27 cellular contexts compared by ENCODE assay signal in genomic region chr10:112848212-112848611, GRCh38.
"Had no signal": no experiment of that assay in that cellular context is flagged by ENCODE, and none has a peak within 500 bp of the region (broad histone marks: within the 10 kb centered on the region; RNA-seq: fewer than 3 reads in every experiment).

No MANE protein-coding gene starts in this region.

- DNase-seq: naive thymus-derived CD8-positive, alpha-beta T cell; nephron progenitor cell; nucleus accumbens; pancreas; psoas muscle; right cardiac atrium; right lobe of liver; sigmoid colon; small intestine; stimulated activated CD4-positive, alpha-beta T cell treated with anti-CD3 and anti-CD28 coated beads, Interleukin-15, amount 100 ng/mL, for 24 hours; stimulated activated CD4-positive, alpha-beta T cell treated with anti-CD3 and anti-CD28 coated beads, Interleukin-2, amount 100 ng/mL, for 24 hours; stimulated activated CD4-positive, alpha-beta T cell treated with anti-CD3 and anti-CD28 coated beads, Interleukin-2, amount 100 ng/mL, for 48 hours; stimulated activated CD4-positive, alpha-beta T cell treated with anti-CD3 and anti-CD28 coated beads, Interleukin-4, amount 100 ng/mL, for 24 hours; stimulated activated naive B cell treated with anti-CD40 and anti-IgM and Interleukin-4, amounts not matched to agents 10 μg/mL and 1 μg/mL and 100 μg/mL, for 72 hours; stimulated activated naive CD4-positive, alpha-beta T cell treated with Interleukin-2 at 50 U/mL for 16 hours; stomach; thyroid gland; trophoblast cell; upper lobe of left lung had no signal

- H3K9me3 ChIP-seq: neutrophil, pancreas, right lobe of liver, thyroid gland had no signal

- H3K4me1 ChIP-seq: pancreas, psoas muscle, sigmoid colon, thyroid gland had no signal

- H3K27me3 ChIP-seq: neutrophil, pancreas, right lobe of liver, sigmoid colon, stomach, thyroid gland, tibial nerve, upper lobe of left lung had no signal

- FAIRE-seq: pancreas, small intestine, urothelium cell line had no signal

- H3K36me3 ChIP-seq: neutrophil, pancreas, right lobe of liver, sigmoid colon, stomach, thoracic aorta, thyroid gland, upper lobe of left lung had no signal

- H3K36me3 Mint-ChIP-seq: stimulated activated effector memory CD8-positive, alpha-beta T cell treated with anti-CD3 and anti-CD28 coated beads, Interleukin-12 subunit alpha, Interleukin-12 subunit beta, amount 100 ng/mL, for 72 hours had no signal

- ATAC-seq: naive thymus-derived CD8-positive, alpha-beta T cell; natural killer cell treated with Interleukin-12 subunit alpha and Interleukin-12 subunit beta and Interleukin-15 and Interleukin-18, amount 100 ng/mL, for 72 hours; pancreas; psoas muscle; right cardiac atrium; stimulated activated effector memory CD8-positive, alpha-beta T cell treated with anti-CD3 and anti-CD28 coated beads, Interleukin-12 subunit alpha, Interleukin-12 subunit beta, amount 100 ng/mL, for 72 hours; stimulated activated naive B cell treated with anti-CD40 and anti-IgM and Interleukin-4, amounts not matched to agents 10 μg/mL and 1 μg/mL and 100 μg/mL, for 72 hours had no signal

- H3K4me3 Mint-ChIP-seq: naive thymus-derived CD8-positive, alpha-beta T cell; natural killer cell treated with Interleukin-12 subunit alpha and Interleukin-12 subunit beta and Interleukin-15 and Interleukin-18, amount 100 ng/mL, for 72 hours; nephron progenitor cell; neural crest cell; stimulated activated effector memory CD8-positive, alpha-beta T cell treated with anti-CD3 and anti-CD28 coated beads, Interleukin-12 subunit alpha, Interleukin-12 subunit beta, amount 100 ng/mL, for 72 hours; stimulated activated naive B cell treated with anti-CD40 and anti-IgM and Interleukin-4, amounts not matched to agents 10 μg/mL and 1 μg/mL and 100 μg/mL, for 72 hours; stimulated activated naive CD8-positive, alpha-beta T cell treated with anti-CD3 and anti-CD28 coated beads, Interleukin-15, Interleukin-2, amounts not matched to agents 100 ng/mL and 50 ng/mL, for 24 hours had no signal

- H3K4me3 ChIP-seq: pancreas, psoas muscle, right lobe of liver, sigmoid colon, stomach, thoracic aorta, thyroid gland, tibial nerve, upper lobe of left lung had no signal

- H3K27ac Mint-ChIP-seq: naive thymus-derived CD8-positive, alpha-beta T cell; natural killer cell treated with Interleukin-12 subunit alpha and Interleukin-12 subunit beta and Interleukin-15 and Interleukin-18, amount 100 ng/mL, for 72 hours; nephron progenitor cell; stimulated activated effector memory CD8-positive, alpha-beta T cell treated with anti-CD3 and anti-CD28 coated beads, Interleukin-12 subunit alpha, Interleukin-12 subunit beta, amount 100 ng/mL, for 72 hours; stimulated activated naive B cell treated with anti-CD40 and anti-IgM and Interleukin-4, amounts not matched to agents 10 μg/mL and 1 μg/mL and 100 μg/mL, for 72 hours; stimulated activated naive CD8-positive, alpha-beta T cell treated with anti-CD3 and anti-CD28 coated beads, Interleukin-15, Interleukin-2, amounts not matched to agents 100 ng/mL and 50 ng/mL, for 24 hours had no signal

- H3K4me1 Mint-ChIP-seq: stimulated activated effector memory CD8-positive, alpha-beta T cell treated with anti-CD3 and anti-CD28 coated beads, Interleukin-12 subunit alpha, Interleukin-12 subunit beta, amount 100 ng/mL, for 72 hours had no signal

- H3K27me3 Mint-ChIP-seq: naive thymus-derived CD8-positive, alpha-beta T cell; natural killer cell treated with Interleukin-12 subunit alpha and Interleukin-12 subunit beta and Interleukin-15 and Interleukin-18, amount 100 ng/mL, for 72 hours; stimulated activated naive B cell treated with anti-CD40 and anti-IgM and Interleukin-4, amounts not matched to agents 10 μg/mL and 1 μg/mL and 100 μg/mL, for 72 hours; stimulated activated naive CD8-positive, alpha-beta T cell treated with anti-CD3 and anti-CD28 coated beads, Interleukin-15, Interleukin-2, amounts not matched to agents 100 ng/mL and 50 ng/mL, for 24 hours had no signal

- H3K27ac ChIP-seq: neutrophil, pancreas, psoas muscle, right lobe of liver, sigmoid colon, stomach, thoracic aorta, thyroid gland, tibial nerve, upper lobe of left lung had no signal
